ENCODE assay signal across 8 cellular contexts in genomic region chr9:109251080-109251775, GRCh38.
A peak's percentile ranks its signal among the peaks of the same experiment; 100 is the strongest.
DNase-seq lines count a peak whose midpoint lies in the region; ATAC-seq and TF ChIP-seq lines count a peak whose summit lies in the region.

No MANE protein-coding gene starts in this region.

- DNase-seq in COLO668 (lab: John Stamatoyannopoulos, UW; ENCODE audit: unreplicated experiment) (peak; percentile 82), NCI-H146 (lab: John Stamatoyannopoulos, UW) (peak; percentile 96), adrenal gland (peak in 6 of 7 donors; percentile 56 to 76 (median 62)), right lobe of liver (peak; percentile 39 to 74 (median 59)), cerebellar nuclear complex (lab: John Stamatoyannopoulos, UW) (no peak)
- no peak for DNase-seq in central memory CD4-positive, alpha-beta T cell

- H3K4me1 ChIP-seq in adrenal gland (replicated peaks in 1 of 2) (peaks cover 14% of the 10 kb centered on the region in 2 donors), right lobe of liver (peaks cover 0 to 90% (median 42%) of the 10 kb centered on the region in 4 donors)

- no peak for TF ChIP-seq POLR2A in adrenal gland (IDR thresholded peaks at IDR 0.05)
- peak; percentile 27 for TF ChIP-seq POLR2A in right lobe of liver (IDR thresholded peaks at IDR 0.05)

- intact Hi-C loops in adrenal gland (cut with DNase I) (no loop called here), right lobe of liver (cut with DNase I) (loop anchor here in 1 of 2 donors (5.0 kb wide), 1 partner anchor 66 kb away; no protein-coding TSS in a partner anchor)

- H3K27ac ChIP-seq in adrenal gland (peak overlapping the region; percentile 44 to 67 (median 59)), right lobe of liver (peak overlapping the region; percentile 59 to 98 (median 88))

- peak; percentile 37 to 54 (median 51) for ATAC-seq in right lobe of liver
- ATAC-seq in HG02885 (IDR thresholded peaks at IDR 0.05; ENCODE audit: poor library complexity, unreplicated experiment), result no peak
- ATAC-seq in HG03045 (IDR thresholded peaks at IDR 0.05; ENCODE audit: unreplicated experiment), result no peak

- H3K9me3 ChIP-seq in adrenal gland (replicated peaks in 1 of 3), result no peaks in the 10 kb centered on the region
- H3K9me3 ChIP-seq in right lobe of liver, result no peaks in the 10 kb centered on the region

- H3K36me3 ChIP-seq in adrenal gland (replicated peaks in 1 of 2) (no peaks in the 10 kb centered on the region), right lobe of liver (peaks cover 0 to 6% (median 0%) of the 10 kb centered on the region in 4 donors)

- H3K4me3 ChIP-seq in adrenal gland (no peak overlapping the region), right lobe of liver (no peak overlapping the region)

- no peaks in the 10 kb centered on the region for H3K27me3 ChIP-seq in adrenal gland
- H3K27me3 ChIP-seq in right lobe of liver, result no peaks in the 10 kb centered on the region

- WGBS in adrenal gland, 4 donors, result 49 to 60% (median 54%) methylated on average over 10 of the region's 10 CpGs
- WGBS in right lobe of liver (ENCODE audit: insufficient coverage, low coverage, low lambda C conversion rate, missing lambda C conversion rate), result 30% methylated on average over 8 of the region's 10 CpGs

- TF ChIP-seq CTCF in adrenal gland (IDR thresholded peaks at IDR 0.05) (peak in 1 of 6 experiments; percentile 13), right lobe of liver (IDR thresholded peaks at IDR 0.05) (no peak)

Comparison
In these comparisons a context has a peak if more than half of its experiments do, and no peak if none do; other contexts are left out.
1. DNase-seq: peak in COLO668 (single experiment), NCI-H146 (single experiment), adrenal gland (6 of 7) and right lobe of liver (3 of 3); none in central memory CD4-positive, alpha-beta T cell (single experiment) and cerebellar nuclear complex (0 of 2).
2. ATAC-seq: peak in right lobe of liver (4 of 4); none in HG02885 (single experiment) and HG03045 (single experiment).